ENCODE assay signal across 22 cellular contexts in the genomic region with DNA sequence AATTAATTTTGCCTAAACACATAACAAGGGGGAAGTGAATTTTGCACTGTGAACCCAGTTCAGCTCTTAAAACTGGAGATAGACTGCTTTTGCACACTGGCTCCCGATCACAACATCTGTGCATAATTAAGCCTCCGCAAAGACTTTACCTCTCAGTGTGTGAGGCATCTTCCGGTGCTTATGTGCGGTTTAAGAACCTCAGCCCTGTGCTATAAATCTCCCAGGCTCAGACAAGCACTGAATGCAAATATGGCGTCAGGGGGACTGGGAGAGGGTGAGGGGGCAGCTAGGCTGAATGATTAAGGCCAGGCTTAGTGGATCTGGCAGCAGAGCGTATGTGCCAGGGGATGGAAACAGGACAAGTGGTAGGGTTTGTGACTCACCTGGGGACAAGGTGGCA.
DNase-seq lines count a peak whose midpoint lies in the region; ATAC-seq and TF ChIP-seq lines count a peak whose summit lies in the region.
"Had no signal": no experiment of that assay in that cellular context is flagged by ENCODE, and none has a peak within 500 bp of the region (broad histone marks: within the 10 kb centered on the region; RNA-seq: fewer than 3 reads in every experiment).

No MANE protein-coding gene starts in this region.

- peaks cover 21% of the 10 kb centered on the region; the same call in 1 of the 2 replicates for H3K4me1 Mint-ChIP-seq in HFFc6 (ENCODE audit: low read depth)
- H3K4me1 Mint-ChIP-seq: activated B cell treated with CpG ODN at 0.5 μM for 24 hours, CD14-positive monocyte, GM23338 had no signal

- H3K4me3 ChIP-seq in astrocyte of the spinal cord (ENCODE audit: low read depth, low read length) (no peak overlapping the region), skeletal muscle cell (ENCODE audit: low read depth, low read length) (no peak overlapping the region)
- H3K4me3 ChIP-seq: A549, GM23338, heart left ventricle, smooth muscle cell had no signal

- H3K9me3 Mint-ChIP-seq in HFFc6: no peaks in the 10 kb centered on the region
- H3K9me3 Mint-ChIP-seq: activated B cell treated with CpG ODN at 0.5 μM for 24 hours, GM23338 had no signal

- ATAC-seq in HG03159 (IDR thresholded peaks at IDR 0.05; ENCODE audit: unreplicated experiment) (no peak), GM19467 (IDR thresholded peaks at IDR 0.05; ENCODE audit: unreplicated experiment) (no peak), HG02973 (IDR thresholded peaks at IDR 0.05; ENCODE audit: unreplicated experiment) (no peak)
- ATAC-seq: A549, GM23338, heart left ventricle, left lobe of liver had no signal

- in situ Hi-C loops in astrocyte of the spinal cord (cut with HindIII; ENCODE audit: low sequenced_read_pairs): no loop called here

- H3K4me3 Mint-ChIP-seq in HFFc6: no peak overlapping the region
- H3K4me3 Mint-ChIP-seq: activated B cell treated with CpG ODN at 0.5 μM for 24 hours, CD14-positive monocyte, GM23338 had no signal

- no peak overlapping the region; the same call in 1 of the 2 replicates for H3K27ac Mint-ChIP-seq in HFFc6
- H3K27ac Mint-ChIP-seq: activated B cell treated with CpG ODN at 0.5 μM for 24 hours, CD14-positive monocyte, GM23338 had no signal

- DNase-seq in NOMO-1 treated with DMSO at 0.1 percent for 48 hours (lab: John Stamatoyannopoulos, UW; ENCODE audit: unreplicated experiment) (peak; percentile 5), NOMO-1 treated with dmso at 0.1 percent for 144 hours (lab: John Stamatoyannopoulos, UW; ENCODE audit: unreplicated experiment) (no peak), HFFc6 (peak; percentile 44), astrocyte of the spinal cord (ENCODE audit: low read depth, low spot score) (peak; percentile 47), skeletal muscle cell (ENCODE audit: low read depth) (peak; percentile 37)
- DNase-seq: activated B cell treated with CpG ODN at 0.5 μM for 24 hours; activated naive CD4-positive, alpha-beta T cell treated with anti-CD3 and anti-CD28 coated beads, Interleukin-2, amount 50 U/mL, for 16 hours; heart left ventricle; mesenchymal stem cell; NCI-H1694; NCI-H226; NCI-H774; OCI-M1; T1000 had no signal

- TF ChIP-seq CTCF in HFFc6 (IDR thresholded peaks at IDR 0.05): no peak
- no peak for TF ChIP-seq CTCF in astrocyte of the spinal cord (IDR thresholded peaks at IDR 0.05; ENCODE audit: low read depth, low read length)

- H3K36me3 Mint-ChIP-seq in HFFc6 (ENCODE audit: low read depth): no peaks in the 10 kb centered on the region; the same call in 1 of the 2 replicates

- peaks cover 1% of the 10 kb centered on the region for H3K27me3 Mint-ChIP-seq in HFFc6 (ENCODE audit: insufficient read depth)
- H3K27me3 Mint-ChIP-seq: activated B cell treated with CpG ODN at 0.5 μM for 24 hours had no signal
